ENCODE assay signal across 1 cellular context in genomic region chr1:53182688-53183276, GRCh38.
TF ChIP-seq lines count a peak whose summit lies in the region.

No MANE protein-coding gene starts in this region.

TF ChIP-seq in K562, 482 proteins besides CTCF, POLR2A, EP300 and RAD21 (continued from another document):
- no peak for TF ChIP-seq THAP12 (CRISPR knock-in tag; IDR thresholded peaks at IDR 0.05)
- no peak for TF ChIP-seq SNIP1 (IDR thresholded peaks at IDR 0.05; ENCODE audit: low read depth)
- peak; percentile 43; the same call in 1 of the 2 replicates for TF ChIP-seq PKNOX1 (IDR thresholded peaks at IDR 0.05)
- TF ChIP-seq SIN3A (IDR thresholded peaks at IDR 0.05; ENCODE audit: borderline replicate concordance in 2 of 2, control insufficient read depth in 1 of 2, low read depth in 2 of 2, low read length in 2 of 2), result no peak
- TF ChIP-seq ZNF695 (CRISPR knock-in tag; IDR thresholded peaks at IDR 0.05), result no peak
- no peak for TF ChIP-seq ZBTB17 (CRISPR knock-in tag; IDR thresholded peaks at IDR 0.05)
- no peak for TF ChIP-seq XRCC4 (IDR thresholded peaks at IDR 0.05; ENCODE audit: extremely low read depth, insufficient read depth, insufficient read length)
- TF ChIP-seq DMBX1 (CRISPR knock-in tag; IDR thresholded peaks at IDR 0.05; ENCODE audit: borderline replicate concordance), result no peak
- TF ChIP-seq HMBOX1 (IDR thresholded peaks at IDR 0.05), result peak; percentile 93
- TF ChIP-seq, protein P1, sequence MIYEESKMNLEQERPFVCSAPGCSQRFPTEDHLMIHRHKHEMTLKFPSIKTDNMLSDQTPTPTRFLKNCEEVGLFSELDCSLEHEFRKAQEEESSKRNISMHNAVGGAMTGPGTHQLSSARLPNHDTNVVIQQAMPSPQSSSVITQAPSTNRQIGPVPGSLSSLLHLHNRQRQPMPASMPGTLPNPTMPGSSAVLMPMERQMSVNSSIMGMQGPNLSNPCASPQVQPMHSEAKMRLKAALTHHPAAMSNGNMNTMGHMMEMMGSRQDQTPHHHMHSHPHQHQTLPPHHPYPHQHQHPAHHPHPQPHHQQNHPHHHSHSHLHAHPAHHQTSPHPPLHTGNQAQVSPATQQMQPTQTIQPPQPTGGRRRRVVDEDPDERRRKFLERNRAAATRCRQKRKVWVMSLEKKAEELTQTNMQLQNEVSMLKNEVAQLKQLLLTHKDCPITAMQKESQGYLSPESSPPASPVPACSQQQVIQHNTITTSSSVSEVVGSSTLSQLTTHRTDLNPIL (CRISPR knock-in tag; IDR thresholded peaks at IDR 0.05), result no peak
- no peak for TF ChIP-seq ZNF668 (CRISPR knock-in tag; IDR thresholded peaks at IDR 0.05)
- no peak for TF ChIP-seq KLF1 (tag; IDR thresholded peaks at IDR 0.05)
- TF ChIP-seq POLR3A (IDR thresholded peaks at IDR 0.05; ENCODE audit: borderline replicate concordance, extremely low read depth, insufficient read depth, insufficient read length), result no peak
- peak; percentile 38; the same call in 1 of the 2 replicates for TF ChIP-seq ZNF263 (CRISPR knock-in tag; IDR thresholded peaks at IDR 0.05; ENCODE audit: borderline replicate concordance)
- TF ChIP-seq NCOR1 (IDR thresholded peaks at IDR 0.05), result peak; percentile 76; the same call in 1 of the 2 replicates
- TF ChIP-seq ARID1B (IDR thresholded peaks at IDR 0.05), result no peak
- TF ChIP-seq ZC3H11A (IDR thresholded peaks at IDR 0.05; ENCODE audit: low read depth, low read length), result 0 out of 2 replicates have a peak, but pooled peaks have one; percentile 14
- no peak for TF ChIP-seq YBX1 (IDR thresholded peaks at IDR 0.05)
- no peak; the same call in 1 of the 2 replicates for TF ChIP-seq MTA1 (IDR thresholded peaks at IDR 0.05; ENCODE audit: borderline replicate concordance)
- TF ChIP-seq CLOCK (CRISPR knock-in tag; IDR thresholded peaks at IDR 0.05; ENCODE audit: borderline replicate concordance), result no peak
- TF ChIP-seq PTRF (tag; IDR thresholded peaks at IDR 0.05), result no peak
- no peak for TF ChIP-seq TRIM24 (IDR thresholded peaks at IDR 0.05)
- no peak for TF ChIP-seq ESRRB (CRISPR knock-in tag; IDR thresholded peaks at IDR 0.05; ENCODE audit: borderline replicate concordance)
- TF ChIP-seq THRB (CRISPR knock-in tag; conservative IDR thresholded peaks at IDR 0.05), result 0 out of 2 replicates have a peak, but pooled peaks have one; percentile 26
- TF ChIP-seq GTF2A2 (tag; IDR thresholded peaks at IDR 0.05), result no peak
- TF ChIP-seq TAL1 (IDR thresholded peaks at IDR 0.05), result peak; percentile 75; the same call in 1 of the 2 replicates
- peak; percentile 35; the same call in 1 of the 2 replicates for TF ChIP-seq MBD2 (IDR thresholded peaks at IDR 0.05; ENCODE audit: borderline replicate concordance, low read depth)
- TF ChIP-seq SMAD2 (IDR thresholded peaks at IDR 0.05; ENCODE audit: low read depth, low read length), result no peak
TF ChIP-seq in K562: peak in this region for 15.
